Comparison of ENCODE assay signal across 8 cellular contexts in the genomic region with DNA sequence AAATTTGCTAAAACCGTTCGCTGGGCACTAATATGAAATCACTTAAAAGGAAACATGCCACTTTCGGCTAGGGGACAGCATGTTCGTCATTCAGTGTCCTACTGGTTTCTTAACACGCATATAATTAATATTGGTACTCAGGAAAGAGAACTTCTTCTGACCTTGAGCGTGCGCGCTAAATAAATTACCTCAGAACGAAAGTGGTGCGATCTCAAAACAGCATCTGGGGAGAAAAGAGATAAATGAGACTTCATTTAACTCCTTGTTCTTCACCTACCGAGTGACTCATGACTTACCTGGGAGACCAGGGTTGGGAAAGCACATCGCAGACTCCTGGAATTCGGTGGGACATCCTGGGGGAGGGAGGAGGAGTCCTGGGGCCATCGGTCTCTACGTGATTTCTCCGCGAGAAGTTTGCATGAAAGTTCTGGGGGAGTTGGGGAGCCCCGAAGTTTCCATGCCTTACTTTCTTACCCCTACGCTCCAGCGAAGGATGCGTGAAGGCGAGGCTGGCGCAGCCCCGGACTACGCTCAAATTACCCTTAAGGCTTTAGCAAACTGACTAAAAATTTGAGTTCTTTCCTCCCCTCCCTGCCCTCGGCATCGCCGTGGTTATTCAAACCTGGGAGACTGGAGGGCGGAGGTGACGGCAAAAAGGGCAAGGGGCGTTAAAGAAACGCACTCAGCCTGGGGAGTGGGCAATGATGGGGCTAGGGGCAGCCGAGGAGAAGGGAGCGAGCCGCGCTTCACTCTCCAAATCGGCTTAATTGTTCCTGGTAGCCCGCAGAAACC. TPM values are rescaled to one million over a fixed set of nuclear protein-coding genes. Genes with fewer than 3 reads are reported as not detected.
A peak's percentile ranks its signal among the peaks of the same experiment; 100 is the strongest.
DNase-seq lines count a peak whose midpoint lies in the region; ATAC-seq and TF ChIP-seq lines count a peak whose summit lies in the region.

No MANE protein-coding gene starts in this region.

- TF ChIP-seq EP300 in gastroesophageal sphincter (IDR thresholded peaks at IDR 0.05): no peak

- no peaks in the 10 kb centered on the region for H3K9me3 Mint-ChIP-seq in Calu3 (ENCODE audit: low read depth, unreplicated experiment)
- H3K9me3 Mint-ChIP-seq in activated CD4-positive, alpha-beta memory T cell treated with anti-CD3 and anti-CD28 coated beads for 36 hours: no peaks in the 10 kb centered on the region

- intact Hi-C loops in Calu3 (cut with micrococcal nuclease; ENCODE audit: unreplicated experiment): loop anchor here (10.0 kb wide), 1 partner anchor 361 kb away; a partner anchor contains a TSS
- intact Hi-C loops in activated CD4-positive, alpha-beta memory T cell treated with anti-CD3 and anti-CD28 coated beads for 36 hours (cut with micrococcal nuclease): loop anchor here (2.0 to 5.0 kb wide), 5 partner anchors 67 to 313 kb away; a partner anchor contains a TSS

- BruUV-seq in Calu3 (replicated peaks; lab: Mats Ljungman, UMichigan): no TSS peak

- TF ChIP-seq CTCF in Calu3 (IDR thresholded peaks at IDR 0.05; ENCODE audit: unreplicated experiment) (no peak), gastroesophageal sphincter (IDR thresholded peaks at IDR 0.05) (no peak)

- H3K27ac ChIP-seq in gastroesophageal sphincter: peak overlapping the region in 3 of 4 donors; percentile 68 to 74 (median 70)

- H3K4me3 ChIP-seq in gastroesophageal sphincter: peak overlapping the region; percentile 34 to 69

- no peaks in the 10 kb centered on the region for H3K27me3 Mint-ChIP-seq in Calu3 (ENCODE audit: unreplicated experiment)
- H3K27me3 Mint-ChIP-seq in activated CD4-positive, alpha-beta memory T cell treated with anti-CD3 and anti-CD28 coated beads for 36 hours: peaks cover 54% of the 10 kb centered on the region

- WGBS in gastroesophageal sphincter (ENCODE audit: low coverage in 1 of 2), 2 donors: 13 to 19% methylated on average over 17 to 18 of the region's 38 CpGs

- H3K36me3 ChIP-seq in gastroesophageal sphincter: no peaks in the 10 kb centered on the region

- no peak for TF ChIP-seq POLR2A in gastroesophageal sphincter (IDR thresholded peaks at IDR 0.05)

- CTCF ChIA-PET in Calu3 (lab: Charles Lee) (no interaction called here), HEK293T (lab: Yijun Ruan, JAX) (interaction anchor here (0.6 kb wide), 1 partner anchor 244 kb away, joined by 3 read pairs; no protein-coding TSS in a partner anchor)
- CTCF ChIA-PET in activated CD4-positive, alpha-beta memory T cell treated with anti-CD3 and anti-CD28 coated beads for 36 hours (lab: Charles Lee): interaction anchor here (0.6 to 1.0 kb wide), 3 partner anchors 13 to 51 kb away, joined by 3 to 4 read pairs (median 4); no protein-coding TSS in a partner anchor

- no peaks in the 10 kb centered on the region for H3K27me3 ChIP-seq in gastroesophageal sphincter

- POLR2A ChIA-PET in HEK293T (lab: Yijun Ruan, JAX): no interaction called here
- POLR2A ChIA-PET in activated CD4-positive, alpha-beta memory T cell treated with anti-CD3 and anti-CD28 coated beads for 36 hours (lab: Charles Lee): interaction anchor here (1.5 kb wide), 1 partner anchor 253 kb away, joined by 3 read pairs; no protein-coding TSS in a partner anchor

- no peaks in the 10 kb centered on the region for H3K4me1 Mint-ChIP-seq in Calu3 (ENCODE audit: low read depth, unreplicated experiment)
- H3K4me1 Mint-ChIP-seq in activated CD4-positive, alpha-beta memory T cell treated with anti-CD3 and anti-CD28 coated beads for 36 hours (ENCODE audit: low read depth): peaks cover 21% of the 10 kb centered on the region

- ATAC-seq in gastroesophageal sphincter (no peak), HG02642 (IDR thresholded peaks at IDR 0.05; ENCODE audit: poor library complexity, unreplicated experiment) (no peak), GM19397 (IDR thresholded peaks at IDR 0.05; ENCODE audit: unreplicated experiment) (no peak), GM19455 (IDR thresholded peaks at IDR 0.05; ENCODE audit: unreplicated experiment) (no peak)

- peaks cover 0 to 25% (median 0%) of the 10 kb centered on the region in 3 donors for H3K4me1 ChIP-seq in gastroesophageal sphincter

- peak overlapping the region; percentile 92 for H3K27ac Mint-ChIP-seq in Calu3 (ENCODE audit: unreplicated experiment)
- H3K27ac Mint-ChIP-seq in activated CD4-positive, alpha-beta memory T cell treated with anti-CD3 and anti-CD28 coated beads for 36 hours: no peak overlapping the region

- peak overlapping the region; percentile 90 for H3K4me3 Mint-ChIP-seq in Calu3 (ENCODE audit: low read depth, unreplicated experiment)
- peak overlapping the region; percentile 82 for H3K4me3 Mint-ChIP-seq in activated CD4-positive, alpha-beta memory T cell treated with anti-CD3 and anti-CD28 coated beads for 36 hours

- H3K9me3 ChIP-seq in gastroesophageal sphincter: no peaks in the 10 kb centered on the region

- DNase-seq in Calu3 (no peak), HEK293T (ENCODE audit: extremely low spot score) (peak; percentile 16), retina (peak; percentile 26)
- DNase-seq in activated CD4-positive, alpha-beta memory T cell treated with anti-CD3 and anti-CD28 coated beads for 36 hours: peak; percentile 15

- peaks cover 21% of the 10 kb centered on the region for H3K36me3 Mint-ChIP-seq in Calu3 (ENCODE audit: insufficient read depth, unreplicated experiment)
- no peaks in the 10 kb centered on the region for H3K36me3 Mint-ChIP-seq in activated CD4-positive, alpha-beta memory T cell treated with anti-CD3 and anti-CD28 coated beads for 36 hours

TF ChIP-seq in HEK293T, 16 proteins besides CTCF, POLR2A, EP300 and RAD21:
- TF ChIP-seq L3MBTL2 (conservative IDR thresholded peaks at IDR 0.05): 0 out of 2 replicates have a peak, but pooled peaks have one; percentile 33
- TF ChIP-seq FOXK2 (IDR thresholded peaks at IDR 0.05): no peak
- TF ChIP-seq ZNF384 (IDR thresholded peaks at IDR 0.05): no peak
- no peak for TF ChIP-seq ARNT (IDR thresholded peaks at IDR 0.05)
- no peak for TF ChIP-seq TARDBP (IDR thresholded peaks at IDR 0.05)
TF ChIP-seq in HEK293T: peak in this region for 1.

RNA-seq across cellular contexts. Expression of a gene that starts 1.1 kb away (rescaled TPM):
- total RNA-seq in Calu3 (2022) (1.3 and 1.8 TPM in 2 replicates), gastroesophageal sphincter (1 to 10 TPM in 2 of 4 donors, under 1 TPM in 1, not detected in 1; 0.54 to 4.5 (median 3.6) TPM)
- not detected for total RNA-seq in activated CD4-positive, alpha-beta memory T cell treated with anti-CD3 and anti-CD28 coated beads for 36 hours
